Comparison of ENCODE assay signal across 8 cellular contexts in genomic region chr14:23095196-23096108, GRCh38. TPM values are rescaled to one million over a fixed set of nuclear protein-coding genes. Genes with fewer than 3 reads are reported as not detected.
A peak's percentile ranks its signal among the peaks of the same experiment; 100 is the strongest.
DNase-seq lines count a peak whose midpoint lies in the region; ATAC-seq and TF ChIP-seq lines count a peak whose summit lies in the region.

Gene C14orf119, plus strand, starts transcription at chr14:23095505. Its CDS starts 2,154 bp downstream, at chr14:23097659.

- TF ChIP-seq CTCF in A673 (conservative IDR thresholded peaks at IDR 0.05; ENCODE audit: low read depth, low read length) (no peak), VCaP (conservative IDR thresholded peaks at IDR 0.05) (no peak), liver (IDR thresholded peaks at IDR 0.05; ENCODE audit: low read depth, low read length, missing input control) (no peak)

- H3K9me3 ChIP-seq in A673 (ENCODE audit: low read depth, low read length, poor library complexity, severe bottlenecking) (no peaks in the 10 kb centered on the region), liver (ENCODE audit: control insufficient read depth in 4 of 4, low read length in 3 of 4) (no peaks in the 10 kb centered on the region)

- peak within 1 kb of the TSS; percentile 64 for H3K4me3 ChIP-seq in A673 (ENCODE audit: low read depth, low read length, poor library complexity, severe bottlenecking)
- H3K4me3 ChIP-seq in liver (ENCODE audit: low read depth in 1 of 3, low read length in 3 of 3), result peak within 1 kb of the TSS; percentile 76 to 100 (median 85)

- peak within 1 kb of the TSS; percentile 76 to 95 for H3K9ac ChIP-seq in liver (ENCODE audit: low read depth in 1 of 2, low read length in 2 of 2)

- ATAC-seq in GM19023 (IDR thresholded peaks at IDR 0.05; ENCODE audit: unreplicated experiment), result peak; percentile 92
- peak; percentile 84 for ATAC-seq in HG03196 (IDR thresholded peaks at IDR 0.05; ENCODE audit: unreplicated experiment)

- CTCF ChIA-PET in A673 (lab: Charles Lee), result interaction anchor here (0.6 to 2.0 kb wide), 11 partner anchors 13 to 211 kb away, joined by 3 to 26 read pairs (median 5); partner anchors contain the start of gene BCL2L2

- POLR2A ChIA-PET in A673 (lab: Charles Lee; ENCODE audit: low non-redundant PET), result interaction anchor here (0.5 to 1.4 kb wide), 5 partner anchors 24 to 1448 kb away, joined by 3 to 12 read pairs (median 5); partner anchors contain the start of gene RNF212B

- TF ChIP-seq RAD21 in liver (IDR thresholded peaks at IDR 0.05), result no peak

- intact Hi-C loops in A673 (cut with micrococcal nuclease; ENCODE audit: unreplicated experiment), result no loop called here

- H3K27me3 ChIP-seq in A673 (replicated peaks; ENCODE audit: insufficient read depth, low read depth, low read length, poor library complexity) (no peaks in the 10 kb centered on the region), liver (ENCODE audit: control insufficient read depth in 4 of 4, insufficient read depth in 4 of 4, low read length in 3 of 4) (no peaks in the 10 kb centered on the region)

- H3K36me3 ChIP-seq in A673 (ENCODE audit: insufficient read depth, low read length, poor library complexity, severe bottlenecking), result peaks cover 47% of the 10 kb centered on the region
- H3K36me3 ChIP-seq in liver (ENCODE audit: control insufficient read depth in 4 of 4, insufficient read depth in 3 of 4, low read depth in 1 of 4, low read length in 3 of 4), result peaks cover 7 to 16% (median 10%) of the 10 kb centered on the region in 4 donors

- peak; percentile 100 for DNase-seq in A673 (ENCODE audit: low spot score)
- peak; percentile 100 for DNase-seq in dermis blood vessel endothelial cell
- peak; percentile 99 for DNase-seq in stimulated activated CD8-positive, alpha-beta memory T cell treated with anti-CD3 and anti-CD28 coated beads, Interleukin-15, amount 100 ng/mL, for 1 hour (ENCODE audit: low read depth)
- no peak for DNase-seq in NCI-H524 (lab: John Stamatoyannopoulos, UW)

- H3K4me1 ChIP-seq in A673 (ENCODE audit: insufficient read depth, low read length, poor library complexity, severe bottlenecking) (peaks cover 28% of the 10 kb centered on the region), liver (ENCODE audit: control insufficient read depth in 4 of 4, insufficient read depth in 4 of 4, low read length in 3 of 4) (peaks cover 0 to 20% (median 10%) of the 10 kb centered on the region in 4 donors)

- TSS peak; percentile 73 for BruUV-seq in A673 (replicated peaks; lab: Mats Ljungman, UMichigan)

- peak within 1 kb of the TSS; percentile 94 for H3K27ac ChIP-seq in A673 (ENCODE audit: low read depth, low read length, poor library complexity, severe bottlenecking)
- H3K27ac ChIP-seq in VCaP, result peak within 1 kb of the TSS; percentile 97
- H3K27ac ChIP-seq in liver (ENCODE audit: low read depth in 1 of 2, low read length in 2 of 2), result peak within 1 kb of the TSS; percentile 88 to 89

- WGBS in liver, result under 1% methylated on average over 46 of the region's 46 CpGs

TF ChIP-seq in liver, 16 proteins besides CTCF, POLR2A, EP300 and RAD21:
- TF ChIP-seq NR2F2 (IDR thresholded peaks at IDR 0.05) (no peak), JUND (IDR thresholded peaks at IDR 0.05) (peak; percentile 37 to 74), TAF1 (conservative IDR thresholded peaks at IDR 0.05) (peak; percentile 50), RXRA (IDR thresholded peaks at IDR 0.05) (peak; percentile 55 to 71), EGR1 (IDR thresholded peaks at IDR 0.05; ENCODE audit: low read depth in 2 of 2) (peak; percentile 78 to 87), FOXA1 (IDR thresholded peaks at IDR 0.05) (peak; percentile 27), FOXA2 (IDR thresholded peaks at IDR 0.05) (no peak), YY1 (IDR thresholded peaks at IDR 0.05) (peak; percentile 92), HNF4G (IDR thresholded peaks at IDR 0.05) (peak; percentile 99), SP1 (IDR thresholded peaks at IDR 0.05) (peak; percentile 43), HNF4A (conservative IDR thresholded peaks at IDR 0.05) (peak; percentile 27 to 28), GABPA (IDR thresholded peaks at IDR 0.05 in 1 of 2, conservative IDR thresholded peaks at IDR 0.05 in 1 of 2) (peak; percentile 74 to 91)
- TF ChIP-seq, protein P1, sequence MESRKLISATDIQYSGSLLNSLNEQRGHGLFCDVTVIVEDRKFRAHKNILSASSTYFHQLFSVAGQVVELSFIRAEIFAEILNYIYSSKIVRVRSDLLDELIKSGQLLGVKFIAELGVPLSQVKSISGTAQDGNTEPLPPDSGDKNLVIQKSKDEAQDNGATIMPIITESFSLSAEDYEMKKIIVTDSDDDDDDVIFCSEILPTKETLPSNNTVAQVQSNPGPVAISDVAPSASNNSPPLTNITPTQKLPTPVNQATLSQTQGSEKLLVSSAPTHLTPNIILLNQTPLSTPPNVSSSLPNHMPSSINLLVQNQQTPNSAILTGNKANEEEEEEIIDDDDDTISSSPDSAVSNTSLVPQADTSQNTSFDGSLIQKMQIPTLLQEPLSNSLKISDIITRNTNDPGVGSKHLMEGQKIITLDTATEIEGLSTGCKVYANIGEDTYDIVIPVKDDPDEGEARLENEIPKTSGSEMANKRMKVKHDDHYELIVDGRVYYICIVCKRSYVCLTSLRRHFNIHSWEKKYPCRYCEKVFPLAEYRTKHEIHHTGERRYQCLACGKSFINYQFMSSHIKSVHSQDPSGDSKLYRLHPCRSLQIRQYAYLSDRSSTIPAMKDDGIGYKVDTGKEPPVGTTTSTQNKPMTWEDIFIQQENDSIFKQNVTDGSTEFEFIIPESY (IDR thresholded peaks at IDR 0.05), result peak; percentile 98
- TF ChIP-seq, protein P2, sequence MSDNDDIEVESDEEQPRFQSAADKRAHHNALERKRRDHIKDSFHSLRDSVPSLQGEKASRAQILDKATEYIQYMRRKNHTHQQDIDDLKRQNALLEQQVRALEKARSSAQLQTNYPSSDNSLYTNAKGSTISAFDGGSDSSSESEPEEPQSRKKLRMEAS (IDR thresholded peaks at IDR 0.05), result peak; percentile 49
- TF ChIP-seq, protein P3, sequence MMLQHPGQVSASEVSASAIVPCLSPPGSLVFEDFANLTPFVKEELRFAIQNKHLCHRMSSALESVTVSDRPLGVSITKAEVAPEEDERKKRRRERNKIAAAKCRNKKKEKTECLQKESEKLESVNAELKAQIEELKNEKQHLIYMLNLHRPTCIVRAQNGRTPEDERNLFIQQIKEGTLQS (IDR thresholded peaks at IDR 0.05), result no peak
- TF ChIP-seq, protein P4, sequence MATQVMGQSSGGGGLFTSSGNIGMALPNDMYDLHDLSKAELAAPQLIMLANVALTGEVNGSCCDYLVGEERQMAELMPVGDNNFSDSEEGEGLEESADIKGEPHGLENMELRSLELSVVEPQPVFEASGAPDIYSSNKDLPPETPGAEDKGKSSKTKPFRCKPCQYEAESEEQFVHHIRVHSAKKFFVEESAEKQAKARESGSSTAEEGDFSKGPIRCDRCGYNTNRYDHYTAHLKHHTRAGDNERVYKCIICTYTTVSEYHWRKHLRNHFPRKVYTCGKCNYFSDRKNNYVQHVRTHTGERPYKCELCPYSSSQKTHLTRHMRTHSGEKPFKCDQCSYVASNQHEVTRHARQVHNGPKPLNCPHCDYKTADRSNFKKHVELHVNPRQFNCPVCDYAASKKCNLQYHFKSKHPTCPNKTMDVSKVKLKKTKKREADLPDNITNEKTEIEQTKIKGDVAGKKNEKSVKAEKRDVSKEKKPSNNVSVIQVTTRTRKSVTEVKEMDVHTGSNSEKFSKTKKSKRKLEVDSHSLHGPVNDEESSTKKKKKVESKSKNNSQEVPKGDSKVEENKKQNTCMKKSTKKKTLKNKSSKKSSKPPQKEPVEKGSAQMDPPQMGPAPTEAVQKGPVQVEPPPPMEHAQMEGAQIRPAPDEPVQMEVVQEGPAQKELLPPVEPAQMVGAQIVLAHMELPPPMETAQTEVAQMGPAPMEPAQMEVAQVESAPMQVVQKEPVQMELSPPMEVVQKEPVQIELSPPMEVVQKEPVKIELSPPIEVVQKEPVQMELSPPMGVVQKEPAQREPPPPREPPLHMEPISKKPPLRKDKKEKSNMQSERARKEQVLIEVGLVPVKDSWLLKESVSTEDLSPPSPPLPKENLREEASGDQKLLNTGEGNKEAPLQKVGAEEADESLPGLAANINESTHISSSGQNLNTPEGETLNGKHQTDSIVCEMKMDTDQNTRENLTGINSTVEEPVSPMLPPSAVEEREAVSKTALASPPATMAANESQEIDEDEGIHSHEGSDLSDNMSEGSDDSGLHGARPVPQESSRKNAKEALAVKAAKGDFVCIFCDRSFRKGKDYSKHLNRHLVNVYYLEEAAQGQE (IDR thresholded peaks at IDR 0.05), result peak; percentile 41

RNA-seq across cellular contexts. Expression of gene C14orf119, which starts in this region (rescaled TPM):
- total RNA-seq in A673 (2021), result 50.3 and 54.5 TPM in 2 replicates
- 43.0 and 52.2 TPM in 2 replicates for total RNA-seq in dermis blood vessel endothelial cell
- 10 to 100 TPM in 1 of 2 donors, 1 to 10 TPM in 1; 9.0 to 16.1 TPM for total RNA-seq in liver
- 10 to 100 TPM; 19.3 to 27.1 TPM for polyA plus RNA-seq in liver

Comparison
In these comparisons a context has a peak if more than half of its experiments do, and no peak if none do; other contexts are left out.
1. DNase-seq: peak in A673 (single experiment), dermis blood vessel endothelial cell (single experiment) and stimulated activated CD8-positive, alpha-beta memory T cell treated with anti-CD3 and anti-CD28 coated beads, Interleukin-15, amount 100 ng/mL, for 1 hour (single experiment); none in NCI-H524 (0 of 2).
2. Peak in every context shown above with its lines, with median percentiles within 50 percentile points of each other: H3K27ac ChIP-seq.